1 cellular context compared by ENCODE assay signal in genomic region chr4:137640156-137640837, GRCh38.
TF ChIP-seq lines count a peak whose summit lies in the region.

No MANE protein-coding gene starts in this region.

TF ChIP-seq in GM12878, 131 proteins besides CTCF, POLR2A, EP300 and RAD21 (continued from another document):
- no peak for TF ChIP-seq REST (IDR thresholded peaks at IDR 0.05; ENCODE audit: low read depth, low read length)
- TF ChIP-seq HDAC6 (IDR thresholded peaks at IDR 0.05; ENCODE audit: unreplicated experiment), result no peak
- peak; percentile 67; the same call in 1 of the 2 replicates for TF ChIP-seq BCL11A (IDR thresholded peaks at IDR 0.05; ENCODE audit: low read depth, low read length)
- TF ChIP-seq RUNX3 (IDR thresholded peaks at IDR 0.05; ENCODE audit: low read length), result peak; percentile 72; the same call in 1 of the 2 replicates
- peak; percentile 95 for TF ChIP-seq JUNB (IDR thresholded peaks at IDR 0.05)
- TF ChIP-seq MTA2 (IDR thresholded peaks at IDR 0.05; ENCODE audit: low read depth), result peak; percentile 71; the same call in 1 of the 2 replicates
- no peak for TF ChIP-seq SKIL (IDR thresholded peaks at IDR 0.05; ENCODE audit: low read depth, poor library complexity, severe bottlenecking)
- TF ChIP-seq CBFB (IDR thresholded peaks at IDR 0.05; ENCODE audit: low read depth), result 0 out of 2 replicates have a peak, but pooled peaks have one; percentile 15
- no peak for TF ChIP-seq STAT3 (IDR thresholded peaks at IDR 0.05; ENCODE audit: low read depth, low read length)
- TF ChIP-seq WRNIP1 (IDR thresholded peaks at IDR 0.05; ENCODE audit: borderline replicate concordance, low read depth, low read length), result no peak
- TF ChIP-seq ATF2 (IDR thresholded peaks at IDR 0.05; ENCODE audit: low read length), result peak; percentile 68; the same call in 1 of the 2 replicates
TF ChIP-seq in GM12878: peak in this region for 21.
